24 cellular contexts compared by ENCODE assay signal in genomic region chr6:151434369-151434768, GRCh38. TPM values are rescaled to one million over a fixed set of nuclear protein-coding genes. Genes with fewer than 3 reads are reported as not detected.
DNase-seq lines count a peak whose midpoint lies in the region; ATAC-seq and TF ChIP-seq lines count a peak whose summit lies in the region.
"Had no signal": no experiment of that assay in that cellular context is flagged by ENCODE, and none has a peak within 500 bp of the region (broad histone marks: within the 10 kb centered on the region; RNA-seq: fewer than 3 reads in every experiment).

No MANE protein-coding gene starts in this region.

- TF ChIP-seq CTCF in thyroid gland (IDR thresholded peaks at IDR 0.05) (no peak), RWPE1 (conservative IDR thresholded peaks at IDR 0.05; ENCODE audit: low read depth) (no peak)

- CTCF ChIA-PET in RWPE1 (lab: Yijun Ruan, JAX) = interaction anchor here (0.5 kb wide), 1 partner anchor 13 kb away, joined by 3 read pairs; no protein-coding TSS in a partner anchor
- CTCF ChIA-PET in naive thymus-derived CD4-positive, alpha-beta T cell (lab: Charles Lee) = no interaction called here

- no peak overlapping the region for H3K4me3 Mint-ChIP-seq in naive thymus-derived CD4-positive, alpha-beta T cell
- H3K4me3 Mint-ChIP-seq: activated naive CD8-positive, alpha-beta T cell treated with anti-CD3 and anti-CD28 coated beads, Interleukin-2, amount 50 U/mL, for 24 hours; neural progenitor cell; WTC11 had no signal

- no peak overlapping the region for H3K4me3 ChIP-seq in adipocyte (ENCODE audit: low read length)
- H3K4me3 ChIP-seq in thyroid gland (replicated peaks in 1 of 3) = no peak overlapping the region
- no peak overlapping the region for H3K4me3 ChIP-seq in naive thymus-derived CD4-positive, alpha-beta T cell (ENCODE audit: low read length)
- H3K4me3 ChIP-seq: mucosa of descending colon, neural progenitor cell, prostate gland, suprapubic skin had no signal

- H3K9me3 Mint-ChIP-seq in naive thymus-derived CD4-positive, alpha-beta T cell = no peaks in the 10 kb centered on the region
- H3K9me3 Mint-ChIP-seq: activated naive CD8-positive, alpha-beta T cell treated with anti-CD3 and anti-CD28 coated beads, Interleukin-2, amount 50 U/mL, for 24 hours; neural progenitor cell; WTC11 had no signal

- DNase-seq in adipocyte (ENCODE audit: low read depth) (peak; percentile 19), thyroid gland (peak; percentile 60 to 76), RWPE1 (ENCODE audit: low spot score) (no peak), cardiac septum (ENCODE audit: low spot score) (no peak)
- no peak for DNase-seq in naive thymus-derived CD4-positive, alpha-beta T cell
- DNase-seq: activated CD4-positive, alpha-beta T cell treated with anti-CD3 and anti-CD28 coated beads, Interleukin-2, amount 50 U/mL, for 48 hours; activated CD8-positive, alpha-beta memory T cell treated with anti-CD3 and anti-CD28 coated beads, Interleukin-2, amount 50 U/mL, for 48 hours; activated effector memory CD4-positive, alpha-beta T cell treated with anti-CD3 and anti-CD28 coated beads, Interleukin-2, amount 50 U/mL, for 16 hours; activated naive CD8-positive, alpha-beta T cell treated with anti-CD3 and anti-CD28 coated beads, Interleukin-2, amount 50 U/mL, for 24 hours; brain microvascular endothelial cell; effector memory CD4-positive, alpha-beta T cell; foreskin keratinocyte; KBM-7; mucosa of descending colon; NCI-H1694; NCI-H69; T1000 had no signal

- WGBS in thyroid gland, 2 donors = 17 to 18% methylated on average over 2 of the region's 2 CpGs

- no peak overlapping the region for H3K9ac ChIP-seq in adipocyte (ENCODE audit: low read length)
- H3K9ac ChIP-seq: neural progenitor cell had no signal

- no peak for TF ChIP-seq POLR2A in thyroid gland (IDR thresholded peaks at IDR 0.05)

- H3K27ac ChIP-seq in thyroid gland (peak overlapping the region; percentile 62 to 78 (median 71)), RWPE1 (no peak overlapping the region)
- no peak overlapping the region for H3K27ac ChIP-seq in naive thymus-derived CD4-positive, alpha-beta T cell (ENCODE audit: low read depth, low read length)
- H3K27ac ChIP-seq: brain microvascular endothelial cell, foreskin keratinocyte, neural progenitor cell, prostate gland, suprapubic skin had no signal

- no peaks in the 10 kb centered on the region for H3K27me3 ChIP-seq in adipocyte (replicated peaks; ENCODE audit: control insufficient read depth, insufficient read depth, low read length)
- no peaks in the 10 kb centered on the region for H3K27me3 ChIP-seq in thyroid gland
- H3K27me3 ChIP-seq in naive thymus-derived CD4-positive, alpha-beta T cell (ENCODE audit: control insufficient read depth in 2 of 2, insufficient read depth in 2 of 2, low read length in 2 of 2) = no peaks in the 10 kb centered on the region
- H3K27me3 ChIP-seq: brain microvascular endothelial cell, foreskin keratinocyte, neural progenitor cell, suprapubic skin had no signal

- H3K9me3 ChIP-seq in adipocyte (ENCODE audit: control insufficient read depth, low read length) (no peaks in the 10 kb centered on the region), thyroid gland (no peaks in the 10 kb centered on the region)
- H3K9me3 ChIP-seq in naive thymus-derived CD4-positive, alpha-beta T cell (ENCODE audit: control insufficient read depth in 2 of 3, low read length in 3 of 3) = no peaks in the 10 kb centered on the region
- H3K9me3 ChIP-seq: mucosa of descending colon, prostate gland, suprapubic skin had no signal

- peaks cover 8 to 19% (median 15%) of the 10 kb centered on the region in 5 donors for H3K36me3 Mint-ChIP-seq in naive thymus-derived CD4-positive, alpha-beta T cell

- H3K36me3 ChIP-seq in adipocyte (ENCODE audit: control insufficient read depth, insufficient read depth, low read length, severe bottlenecking) (peaks cover 40% of the 10 kb centered on the region), thyroid gland (peaks cover 12 to 13% of the 10 kb centered on the region in 2 donors)
- peaks cover 3 to 34% (median 8%) of the 10 kb centered on the region in 3 experiments for H3K36me3 ChIP-seq in naive thymus-derived CD4-positive, alpha-beta T cell (ENCODE audit: control insufficient read depth in 2 of 3, insufficient read depth in 3 of 3, low read length in 3 of 3)
- H3K36me3 ChIP-seq: prostate gland had no signal

- intact Hi-C loops in thyroid gland (cut with DNase I) (no loop called here), cardiac septum (cut with DNase I) (no loop called here)
- intact Hi-C loops in naive thymus-derived CD4-positive, alpha-beta T cell (cut with micrococcal nuclease) = no loop called here

- ATAC-seq in GM18909 (IDR thresholded peaks at IDR 0.05; ENCODE audit: poor library complexity, unreplicated experiment) (peak; percentile 56), HG02798 (IDR thresholded peaks at IDR 0.05; ENCODE audit: poor library complexity, unreplicated experiment) (peak; percentile 53)
- ATAC-seq in naive thymus-derived CD4-positive, alpha-beta T cell = no peak
- ATAC-seq: activated naive CD8-positive, alpha-beta T cell treated with anti-CD3 and anti-CD28 coated beads, Interleukin-2, amount 50 U/mL, for 24 hours; foreskin keratinocyte; HCT116; mucosa of descending colon; WTC11 had no signal

- H3K27me3 Mint-ChIP-seq in naive thymus-derived CD4-positive, alpha-beta T cell = no peaks in the 10 kb centered on the region
- H3K27me3 Mint-ChIP-seq: activated naive CD8-positive, alpha-beta T cell treated with anti-CD3 and anti-CD28 coated beads, Interleukin-2, amount 50 U/mL, for 24 hours had no signal

- POLR2A ChIA-PET in RWPE1 (lab: Yijun Ruan, JAX; ENCODE audit: low non-redundant PET) = no interaction called here
- POLR2A ChIA-PET in naive thymus-derived CD4-positive, alpha-beta T cell (lab: Charles Lee) = interaction anchor here (1.2 to 1.3 kb wide), 2 partner anchors 18 to 24 kb away, joined by 3 to 6 read pairs; partner anchors contain the start of gene RMND1

- H3K4me1 ChIP-seq in adipocyte (ENCODE audit: control insufficient read depth, insufficient read depth, low read length) (peaks cover 23% of the 10 kb centered on the region), thyroid gland (peaks cover 20 to 26% of the 10 kb centered on the region in 2 donors)
- no peaks in the 10 kb centered on the region for H3K4me1 ChIP-seq in naive thymus-derived CD4-positive, alpha-beta T cell (ENCODE audit: control insufficient read depth in 2 of 2, insufficient read depth in 2 of 2, low read length in 2 of 2)
- H3K4me1 ChIP-seq: foreskin keratinocyte, prostate gland had no signal

- peaks cover 5 to 26% (median 14%) of the 10 kb centered on the region in 7 donors for H3K4me1 Mint-ChIP-seq in naive thymus-derived CD4-positive, alpha-beta T cell
- H3K4me1 Mint-ChIP-seq: WTC11 had no signal

- peak overlapping the region in 1 of 9 donors; percentile 28 for H3K27ac Mint-ChIP-seq in naive thymus-derived CD4-positive, alpha-beta T cell
- H3K27ac Mint-ChIP-seq: activated naive CD8-positive, alpha-beta T cell treated with anti-CD3 and anti-CD28 coated beads, Interleukin-2, amount 50 U/mL, for 24 hours; neural progenitor cell; WTC11 had no signal

RNA-seq across cellular contexts. Expression of gene RMND1, which starts 17.6 kb away (rescaled TPM):
- total RNA-seq in thyroid gland (10 to 100 TPM; 30.2 to 48.5 (median 43.4) TPM), cardiac septum (11.5 TPM)
- 10 to 100 TPM in 4 of 5 experiments, 1 to 10 TPM in 1; 8.8 to 21.5 (median 18.7) TPM for total RNA-seq in naive thymus-derived CD4-positive, alpha-beta T cell
- polyA plus RNA-seq in naive thymus-derived CD4-positive, alpha-beta T cell = 10 to 100 TPM in 1 of 2 donors, 1 to 10 TPM in 1; 7.6 to 15.3 TPM

RNA-seq across cellular contexts. Expression of gene ZBTB2, which starts 43.0 kb away (rescaled TPM):
- total RNA-seq in thyroid gland (10 to 100 TPM; 17.9 to 27.2 (median 25.9) TPM), cardiac septum (8.0 TPM)
- total RNA-seq in naive thymus-derived CD4-positive, alpha-beta T cell = 10 to 100 TPM; 15.3 to 26.7 (median 25.5) TPM
- 10 to 100 TPM; 13.8 to 25.7 TPM for polyA plus RNA-seq in naive thymus-derived CD4-positive, alpha-beta T cell

RNA-seq across cellular contexts. Expression of gene CCDC170, which starts 59.4 kb away (rescaled TPM):
- 1 to 10 TPM; 3.4 to 6.9 (median 4.2) TPM for total RNA-seq in thyroid gland
- total RNA-seq in naive thymus-derived CD4-positive, alpha-beta T cell = under 1 TPM in 2 of 5 experiments, not detected in 3; 0.56 TPM
- not detected for polyA plus RNA-seq in naive thymus-derived CD4-positive, alpha-beta T cell
- 0.38 TPM for total RNA-seq in cardiac septum
- total RNA-seq: foreskin keratinocyte had no signal

Comparison
In these comparisons a context has a peak if more than half of its experiments do, and no peak if none do; other contexts are left out.
1. DNase-seq: peak in adipocyte (single experiment) and thyroid gland (2 of 2); none in RWPE1 (single experiment), naive thymus-derived CD4-positive, alpha-beta T cell (0 of 9) and cardiac septum (single experiment).
2. H3K27ac ChIP-seq: peak in thyroid gland (3 of 3); none in RWPE1 (single experiment) and naive thymus-derived CD4-positive, alpha-beta T cell (single experiment).